ENCODE assay signal across 9 cellular contexts in the genomic region with DNA sequence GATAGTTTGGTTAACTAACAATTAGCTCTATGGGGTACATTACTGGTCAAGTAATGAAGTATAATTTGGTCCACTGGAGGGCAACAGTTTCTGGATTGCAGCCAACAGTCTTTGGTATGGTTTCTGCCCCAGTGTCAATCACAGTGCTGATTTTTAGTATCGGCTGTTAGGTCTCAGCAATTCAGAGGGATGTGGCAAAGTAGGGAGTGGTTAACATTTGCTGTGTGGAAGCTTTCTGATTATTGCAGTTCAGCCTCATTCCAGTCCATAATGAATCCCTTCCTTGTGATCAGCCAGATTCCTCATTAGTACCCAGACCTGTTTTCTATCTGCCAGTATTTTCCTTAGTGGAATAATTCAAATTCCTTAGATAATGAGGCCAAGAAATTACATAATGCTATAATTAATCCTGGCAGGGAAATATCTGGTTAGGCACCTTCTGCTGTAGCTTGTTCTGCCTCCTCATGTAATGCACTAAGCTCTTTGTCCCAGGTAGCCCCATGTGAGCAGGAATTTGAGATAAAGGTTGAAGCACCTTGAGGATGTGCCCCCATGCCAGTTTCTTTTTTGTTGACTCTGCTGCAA. TPM values are rescaled to one million over a fixed set of nuclear protein-coding genes. Genes with fewer than 3 reads are reported as not detected.
DNase-seq lines count a peak whose midpoint lies in the region; ATAC-seq and TF ChIP-seq lines count a peak whose summit lies in the region.
"Had no signal": no experiment of that assay in that cellular context is flagged by ENCODE, and none has a peak within 500 bp of the region (broad histone marks: within the 10 kb centered on the region; RNA-seq: fewer than 3 reads in every experiment).

No MANE protein-coding gene starts in this region.

- ATAC-seq in left lung (peak; percentile 58), HG02623 (IDR thresholded peaks at IDR 0.05; ENCODE audit: unreplicated experiment) (no peak)

- H3K4me1 Mint-ChIP-seq in Calu3 (ENCODE audit: low read depth, unreplicated experiment) (peaks cover 68% of the 10 kb centered on the region), CD14-positive monocyte (peaks cover 8% of the 10 kb centered on the region)

- H3K27ac ChIP-seq in breast epithelium, result peak overlapping the region; percentile 68 to 80
- H3K27ac ChIP-seq in left lung, result no peak overlapping the region

- DNase-seq in Calu3 (peak; percentile 67), NCI-H1105 (lab: John Stamatoyannopoulos, UW) (peak; percentile 37), breast epithelium (ENCODE audit: low spot score in 2 of 2) (no peak), left lung (no peak), DMS79 (lab: John Stamatoyannopoulos, UW) (no peak), NCI-H510A (lab: John Stamatoyannopoulos, UW) (no peak), CD14-positive monocyte (ENCODE audit: low spot score) (no peak)

- H3K27ac Mint-ChIP-seq in Calu3 (ENCODE audit: unreplicated experiment) (peak overlapping the region; percentile 83), CD14-positive monocyte (no peak overlapping the region)
- H3K27ac Mint-ChIP-seq: activated naive CD8-positive, alpha-beta T cell had no signal

- H3K4me1 ChIP-seq in breast epithelium, result no peaks in the 10 kb centered on the region
- H3K4me1 ChIP-seq in left lung, result peaks cover 0 to 4% of the 10 kb centered on the region in 2 donors

- TF ChIP-seq POLR2A in breast epithelium (IDR thresholded peaks at IDR 0.05), result no peak

- no peaks in the 10 kb centered on the region for H3K27me3 ChIP-seq in breast epithelium
- H3K27me3 ChIP-seq in left lung, result no peaks in the 10 kb centered on the region

- no peaks in the 10 kb centered on the region for H3K9me3 Mint-ChIP-seq in Calu3 (ENCODE audit: low read depth, unreplicated experiment)
- peaks cover 0 to 2% (median 0%) of the 10 kb centered on the region in 7 donors for H3K9me3 Mint-ChIP-seq in CD14-positive monocyte

- CTCF ChIA-PET in Calu3 (lab: Charles Lee), result interaction anchor here (0.6 to 2.7 kb wide), 15 partner anchors 9 to 281 kb away, joined by 3 to 18 read pairs (median 4); partner anchors contain the start of gene F3

- H3K4me3 ChIP-seq in breast epithelium (no peak overlapping the region), left lung (no peak overlapping the region)

- intact Hi-C loops in Calu3 (cut with micrococcal nuclease; ENCODE audit: unreplicated experiment) (loop anchor here (5.0 kb wide), 2 partner anchors 75 to 120 kb away; no protein-coding TSS in a partner anchor), breast epithelium (cut with DNase I; ENCODE audit: low total_unique reads) (no loop called here), left lung (cut with DNase I) (loop anchor here in 1 of 2 donors (10.0 kb wide), 1 partner anchor 277 kb away; no protein-coding TSS in a partner anchor), CD14-positive monocyte (cut with micrococcal nuclease) (loop anchor here in 1 of 2 donors (10.0 kb wide), 1 partner anchor 277 kb away; no protein-coding TSS in a partner anchor)

- no peaks in the 10 kb centered on the region for H3K9me3 ChIP-seq in breast epithelium
- no peaks in the 10 kb centered on the region for H3K9me3 ChIP-seq in left lung

- BruUV-seq in Calu3 (replicated peaks; lab: Mats Ljungman, UMichigan), result no TSS peak

- H3K36me3 Mint-ChIP-seq in Calu3 (ENCODE audit: insufficient read depth, unreplicated experiment) (peaks cover 76% of the 10 kb centered on the region), CD14-positive monocyte (peaks cover 11 to 37% of the 10 kb centered on the region in 2 donors)
- H3K36me3 Mint-ChIP-seq: activated naive CD8-positive, alpha-beta T cell had no signal

- TF ChIP-seq CTCF in Calu3 (IDR thresholded peaks at IDR 0.05; ENCODE audit: unreplicated experiment) (no peak), breast epithelium (IDR thresholded peaks at IDR 0.05) (peak in 1 of 3 donors; percentile 27), left lung (IDR thresholded peaks at IDR 0.05) (no peak), CD14-positive monocyte (IDR thresholded peaks at IDR 0.05) (no peak)

- peak overlapping the region; percentile 5 for H3K4me3 Mint-ChIP-seq in Calu3 (ENCODE audit: low read depth, unreplicated experiment)
- H3K4me3 Mint-ChIP-seq in CD14-positive monocyte, result no peak overlapping the region
- H3K4me3 Mint-ChIP-seq: activated naive CD8-positive, alpha-beta T cell had no signal

- no peaks in the 10 kb centered on the region for H3K27me3 Mint-ChIP-seq in Calu3 (ENCODE audit: unreplicated experiment)
- H3K27me3 Mint-ChIP-seq in CD14-positive monocyte (ENCODE audit: low read depth in 3 of 3), result peaks cover 0 to 3% (median 1%) of the 10 kb centered on the region in 3 donors

- H3K36me3 ChIP-seq in breast epithelium (no peaks in the 10 kb centered on the region), left lung (peaks cover 0 to 37% of the 10 kb centered on the region in 2 donors)

RNA-seq across cellular contexts. Expression of gene F3, which starts 14.0 kb away (rescaled TPM):
- total RNA-seq in Calu3 (2022) (344 and 387 TPM in 2 replicates), breast epithelium (100 to 1,000 TPM in 2 of 3 donors, 10 to 100 TPM in 1; 61.9 to 115 (median 108) TPM), left lung (100 to 1,000 TPM in 1 of 2 donors, 10 to 100 TPM in 1; 64.0 to 191 TPM)
- under 1 TPM; 0.29 to 0.77 TPM for polyA plus RNA-seq in CD14-positive monocyte

Comparison
In these comparisons a context has a peak if more than half of its experiments do, and no peak if none do; other contexts are left out.
1. DNase-seq: peak in Calu3 (single experiment) and NCI-H1105 (single experiment); none in breast epithelium (0 of 2), left lung (0 of 2), DMS79 (single experiment), NCI-H510A (single experiment) and CD14-positive monocyte (single experiment).
2. H3K27ac ChIP-seq: peak in breast epithelium (2 of 2); none in left lung (0 of 2).